ENCODE assay signal across 22 cellular contexts in the genomic region with DNA sequence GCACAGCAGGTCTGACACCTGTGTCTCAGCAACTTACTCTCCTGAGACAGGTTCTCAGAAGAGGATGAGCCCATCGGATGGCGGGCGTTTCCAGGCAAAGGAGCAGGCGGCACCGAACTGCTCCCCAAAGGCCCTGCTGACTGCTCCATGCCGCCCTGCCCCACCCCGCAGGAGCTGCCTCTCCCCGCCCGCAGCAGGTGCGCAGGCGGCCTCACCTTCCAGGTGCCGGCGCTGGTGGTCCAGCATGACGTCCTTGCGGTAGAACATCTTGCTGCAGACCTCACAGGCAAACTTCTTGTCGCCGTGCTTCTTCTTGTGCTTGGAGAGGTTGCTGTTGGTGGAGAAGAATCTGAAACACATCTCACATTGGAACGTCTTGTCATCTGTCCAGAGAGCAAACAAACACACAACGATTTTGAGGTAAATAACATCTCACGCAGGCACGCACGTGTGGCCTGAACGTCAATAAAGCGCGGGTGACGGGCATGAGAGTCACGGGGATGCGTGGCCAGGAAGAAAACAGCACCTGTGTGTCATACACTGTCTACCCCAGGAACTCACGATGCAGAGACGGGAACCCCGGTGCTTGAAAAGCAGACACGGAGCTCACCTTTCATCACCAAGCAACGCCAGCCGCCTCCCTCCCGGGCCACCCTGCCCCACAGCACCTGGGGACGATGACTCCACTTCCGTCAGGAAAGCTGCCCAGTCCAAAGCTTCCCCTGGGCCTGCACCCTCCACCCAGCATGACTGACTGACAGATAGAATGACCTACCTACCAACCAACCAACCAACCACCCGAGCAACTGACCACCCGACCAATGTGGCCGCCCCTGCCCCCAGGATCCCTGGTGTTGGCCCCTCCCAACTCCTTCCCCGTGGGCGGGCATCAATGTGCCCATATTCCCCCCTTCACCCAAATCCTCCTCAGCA. TPM values are rescaled to one million over a fixed set of nuclear protein-coding genes. Genes with fewer than 3 reads are reported as not detected.
DNase-seq lines count a peak whose midpoint lies in the region; ATAC-seq and TF ChIP-seq lines count a peak whose summit lies in the region.
"Had no signal": no experiment of that assay in that cellular context is flagged by ENCODE, and none has a peak within 500 bp of the region (broad histone marks: within the 10 kb centered on the region; RNA-seq: fewer than 3 reads in every experiment).

No MANE protein-coding gene starts in this region.

- H3K36me3 Mint-ChIP-seq in activated naive CD4-positive, alpha-beta T cell treated with anti-CD3 and anti-CD28 coated beads, Interleukin-2, amount 10 ng/mL, durations not matched to agents 7 days and 5 days, result no peaks in the 10 kb centered on the region
- no peaks in the 10 kb centered on the region for H3K36me3 Mint-ChIP-seq in activated CD8-positive, alpha-beta T cell treated with anti-CD3 and anti-CD28 coated beads, Interleukin-2, amount 10 ng/mL, durations not matched to agents 7 days and 5 days (ENCODE audit: low read depth)

- POLR2A ChIA-PET in activated CD8-positive, alpha-beta T cell treated with anti-CD3 and anti-CD28 coated beads, Interleukin-2, amount 10 ng/mL, durations not matched to agents 7 days and 5 days (lab: Charles Lee), result no interaction called here
- POLR2A ChIA-PET in GM10248 (lab: Yijun Ruan, JAX), result no interaction called here

- no peaks in the 10 kb centered on the region for H3K4me1 ChIP-seq in upper lobe of right lung
- H3K4me1 ChIP-seq: foreskin keratinocyte, parathyroid adenoma, thyroid gland had no signal

- ATAC-seq in activated CD8-positive, alpha-beta T cell treated with anti-CD3 and anti-CD28 coated beads, Interleukin-2, amount 10 ng/mL, durations not matched to agents 7 days and 5 days, result peak; percentile 44
- no peak for ATAC-seq in upper lobe of right lung
- ATAC-seq: foreskin keratinocyte; naive thymus-derived CD4-positive, alpha-beta T cell had no signal

- H3K27ac ChIP-seq in upper lobe of right lung, result no peak overlapping the region
- H3K27ac ChIP-seq: cardiac muscle cell, foreskin keratinocyte, parathyroid adenoma, PC-9, thyroid gland had no signal

- H3K27me3 Mint-ChIP-seq in activated naive CD4-positive, alpha-beta T cell treated with anti-CD3 and anti-CD28 coated beads, Interleukin-2, amount 10 ng/mL, durations not matched to agents 7 days and 5 days, result no peaks in the 10 kb centered on the region
- H3K27me3 Mint-ChIP-seq in activated CD8-positive, alpha-beta T cell treated with anti-CD3 and anti-CD28 coated beads, Interleukin-2, amount 10 ng/mL, durations not matched to agents 7 days and 5 days (ENCODE audit: low read depth), result no peaks in the 10 kb centered on the region
- H3K27me3 Mint-ChIP-seq: CD4-positive, CD25-positive, alpha-beta regulatory T cell; naive thymus-derived CD4-positive, alpha-beta T cell had no signal

- peak; percentile 19 for DNase-seq in activated naive CD4-positive, alpha-beta T cell treated with anti-CD3 and anti-CD28 coated beads, Interleukin-2, amount 10 ng/mL, durations not matched to agents 7 days and 5 days
- DNase-seq in activated naive CD4-positive, alpha-beta T cell treated with anti-CD3 and anti-CD28 coated beads, Interleukin-2, amount 50 U/mL, for 16 hours, result no peak
- peak; percentile 91 for DNase-seq in NCI-H2029 (lab: John Stamatoyannopoulos, UW)
- no peak for DNase-seq in activated CD8-positive, alpha-beta T cell treated with anti-CD3 and anti-CD28 coated beads, Interleukin-2, amount 10 ng/mL, durations not matched to agents 7 days and 5 days
- peak; percentile 55 for DNase-seq in upper lobe of right lung
- no peak for DNase-seq in NCI-H446 treated with DMSO at 0.1 percent for 48 hours (lab: John Stamatoyannopoulos, UW)
- no peak for DNase-seq in NCI-H1417 treated with DMSO at 0.1 percent for 48 hours (lab: John Stamatoyannopoulos, UW)
- DNase-seq in GM10248 (ENCODE audit: extremely low spot score), result no peak
- DNase-seq: activated CD4-positive, CD25-positive, alpha-beta regulatory T cell treated with anti-CD3 and anti-CD28 coated beads, Interleukin-2, amount 50 U/mL, for 72 hours; foreskin keratinocyte; hippocampal formation; naive thymus-derived CD4-positive, alpha-beta T cell; NCI-H2081; NCI-H748 treated with DMSO at 0.1 percent for 48 hours; PC-9; stimulated activated CD4-positive, alpha-beta T cell treated with anti-CD3 and anti-CD28 coated beads, Interleukin-1b, Interleukin-23, amount 100 ng/mL, for 48 hours; stimulated activated naive CD4-positive, alpha-beta T cell treated with Interleukin-2 at 50 U/mL for 16 hours; thyroid gland had no signal

- H3K4me3 ChIP-seq in upper lobe of right lung, result no peak overlapping the region
- H3K4me3 ChIP-seq: cardiac muscle cell, PC-9, thyroid gland had no signal

- intact Hi-C loops in upper lobe of right lung (cut with DNase I), result no loop called here

- CTCF ChIA-PET in activated naive CD4-positive, alpha-beta T cell treated with anti-CD3 and anti-CD28 coated beads, Interleukin-2, amount 10 ng/mL, durations not matched to agents 7 days and 5 days (lab: Charles Lee), result no interaction called here
- CTCF ChIA-PET in activated CD8-positive, alpha-beta T cell treated with anti-CD3 and anti-CD28 coated beads, Interleukin-2, amount 10 ng/mL, durations not matched to agents 7 days and 5 days (lab: Charles Lee), result no interaction called here
- CTCF ChIA-PET in GM10248 (lab: Yijun Ruan, JAX), result interaction anchor here (5.0 kb wide), 1 partner anchor 11 kb away, joined by 29 read pairs; no protein-coding TSS in a partner anchor

- H3K27ac Mint-ChIP-seq in activated naive CD4-positive, alpha-beta T cell treated with anti-CD3 and anti-CD28 coated beads, Interleukin-2, amount 10 ng/mL, durations not matched to agents 7 days and 5 days, result no peak overlapping the region
- H3K27ac Mint-ChIP-seq in activated CD8-positive, alpha-beta T cell treated with anti-CD3 and anti-CD28 coated beads, Interleukin-2, amount 10 ng/mL, durations not matched to agents 7 days and 5 days, result no peak overlapping the region
- H3K27ac Mint-ChIP-seq: activated T-helper 2 cell treated with anti-CD3 and anti-CD28 coated beads, Interferon-gamma antibody, Interleukin-2, Interleukin-4, amounts not matched to agents 10 μg/mL and 5 μg/mL and 100 μg/mL, durations not matched to agents 14 hours and 24 hours and 36 hours; CD4-positive, CD25-positive, alpha-beta regulatory T cell; naive thymus-derived CD4-positive, alpha-beta T cell had no signal

- H3K9me3 Mint-ChIP-seq in activated naive CD4-positive, alpha-beta T cell treated with anti-CD3 and anti-CD28 coated beads, Interleukin-2, amount 10 ng/mL, durations not matched to agents 7 days and 5 days, result no peaks in the 10 kb centered on the region
- no peaks in the 10 kb centered on the region for H3K9me3 Mint-ChIP-seq in activated CD8-positive, alpha-beta T cell treated with anti-CD3 and anti-CD28 coated beads, Interleukin-2, amount 10 ng/mL, durations not matched to agents 7 days and 5 days (ENCODE audit: insufficient read depth)
- H3K9me3 Mint-ChIP-seq: activated T-helper 2 cell treated with anti-CD3 and anti-CD28 coated beads, Interferon-gamma antibody, Interleukin-2, Interleukin-4, amounts not matched to agents 10 μg/mL and 5 μg/mL and 100 μg/mL, durations not matched to agents 14 hours and 24 hours and 36 hours; CD4-positive, CD25-positive, alpha-beta regulatory T cell; naive thymus-derived CD4-positive, alpha-beta T cell had no signal

- no peaks in the 10 kb centered on the region for H3K27me3 ChIP-seq in upper lobe of right lung
- H3K27me3 ChIP-seq: cardiac muscle cell, foreskin keratinocyte, thyroid gland had no signal

- H3K9me3 ChIP-seq in upper lobe of right lung, result no peaks in the 10 kb centered on the region
- H3K9me3 ChIP-seq: thyroid gland had no signal

- H3K4me1 Mint-ChIP-seq in activated naive CD4-positive, alpha-beta T cell treated with anti-CD3 and anti-CD28 coated beads, Interleukin-2, amount 10 ng/mL, durations not matched to agents 7 days and 5 days, result peaks cover 12% of the 10 kb centered on the region
- H3K4me1 Mint-ChIP-seq in activated CD8-positive, alpha-beta T cell treated with anti-CD3 and anti-CD28 coated beads, Interleukin-2, amount 10 ng/mL, durations not matched to agents 7 days and 5 days (ENCODE audit: low read depth), result peaks cover 2% of the 10 kb centered on the region
- H3K4me1 Mint-ChIP-seq: CD4-positive, CD25-positive, alpha-beta regulatory T cell had no signal

- no peak overlapping the region for H3K4me3 Mint-ChIP-seq in activated naive CD4-positive, alpha-beta T cell treated with anti-CD3 and anti-CD28 coated beads, Interleukin-2, amount 10 ng/mL, durations not matched to agents 7 days and 5 days
- no peak overlapping the region for H3K4me3 Mint-ChIP-seq in activated CD8-positive, alpha-beta T cell treated with anti-CD3 and anti-CD28 coated beads, Interleukin-2, amount 10 ng/mL, durations not matched to agents 7 days and 5 days
- H3K4me3 Mint-ChIP-seq: CD4-positive, CD25-positive, alpha-beta regulatory T cell; naive thymus-derived CD4-positive, alpha-beta T cell had no signal

- peaks cover 10% of the 10 kb centered on the region for H3K36me3 ChIP-seq in upper lobe of right lung
- H3K36me3 ChIP-seq: cardiac muscle cell had no signal

- TF ChIP-seq CTCF in upper lobe of right lung (IDR thresholded peaks at IDR 0.05), result no peak
- no peak for TF ChIP-seq CTCF in GM10248 (IDR thresholded peaks at IDR 0.05; ENCODE audit: control extremely low read depth, extremely low read depth, low read depth, missing control alignments)

RNA-seq across cellular contexts. Expression of gene PRDM15, which starts 50.9 kb away (rescaled TPM):
- total RNA-seq in activated CD8-positive, alpha-beta T cell treated with anti-CD3 and anti-CD28 coated beads, Interleukin-2, amount 10 ng/mL, durations not matched to agents 7 days and 5 days, result 1 to 10 TPM; 8.5 to 9.6 TPM
- 7.4 TPM for total RNA-seq in upper lobe of right lung

Comparison
In these comparisons a context has a peak if more than half of its experiments do, and no peak if none do; other contexts are left out.
1. DNase-seq: peak in activated naive CD4-positive, alpha-beta T cell treated with anti-CD3 and anti-CD28 coated beads, Interleukin-2, amount 10 ng/mL, durations not matched to agents 7 days and 5 days (single experiment), NCI-H2029 (single experiment) and upper lobe of right lung (single experiment); none in activated naive CD4-positive, alpha-beta T cell treated with anti-CD3 and anti-CD28 coated beads, Interleukin-2, amount 50 U/mL, for 16 hours (single experiment), activated CD8-positive, alpha-beta T cell treated with anti-CD3 and anti-CD28 coated beads, Interleukin-2, amount 10 ng/mL, durations not matched to agents 7 days and 5 days (single experiment), NCI-H446 treated with DMSO at 0.1 percent for 48 hours (single experiment), NCI-H1417 treated with DMSO at 0.1 percent for 48 hours (single experiment) and GM10248 (single experiment).